Comparison of ENCODE assay signal across 8 cellular contexts in the genomic region with DNA sequence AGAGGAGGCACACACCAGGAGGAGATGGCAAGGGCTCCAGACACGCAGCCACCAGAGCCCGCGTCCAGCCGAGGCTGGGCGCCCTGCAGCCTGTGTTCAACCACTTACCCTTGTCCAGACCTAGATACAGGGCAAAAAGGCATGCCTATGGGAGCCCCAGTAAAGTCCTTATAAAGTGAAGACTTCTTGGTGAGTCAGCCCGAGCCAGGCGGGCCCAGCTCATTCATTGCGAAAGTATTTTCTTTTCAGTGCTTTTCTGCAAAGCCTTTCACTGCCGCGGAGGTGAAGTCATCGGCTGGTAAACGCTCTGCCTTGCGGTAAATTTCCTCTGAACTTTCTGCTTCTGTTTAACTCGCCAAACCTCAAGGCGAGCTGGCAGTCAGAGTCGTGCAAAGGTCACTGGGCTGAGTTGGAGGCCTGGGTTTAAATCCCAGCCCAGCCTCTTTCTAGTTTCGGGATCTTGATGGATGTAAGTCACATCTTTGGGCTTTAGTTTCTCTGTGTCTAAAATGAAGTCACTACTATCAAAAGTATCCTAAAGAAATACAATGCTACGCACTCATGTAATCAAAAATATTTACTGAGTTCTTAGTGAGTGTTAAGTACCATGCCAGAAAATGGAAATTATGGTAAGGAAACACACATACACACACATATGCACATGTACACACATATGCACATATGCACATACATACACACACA. TPM values are rescaled to one million over a fixed set of nuclear protein-coding genes. Genes with fewer than 3 reads are reported as not detected.
DNase-seq lines count a peak whose midpoint lies in the region; ATAC-seq and TF ChIP-seq lines count a peak whose summit lies in the region.

No MANE protein-coding gene starts in this region.

- no peaks in the 10 kb centered on the region for H3K36me3 ChIP-seq in Panc1 (ENCODE audit: control insufficient read depth, insufficient read depth, low read length)
- H3K36me3 ChIP-seq in gastroesophageal sphincter = no peaks in the 10 kb centered on the region
- no peaks in the 10 kb centered on the region for H3K36me3 ChIP-seq in rectal smooth muscle tissue (ENCODE audit: control insufficient read depth, insufficient read depth, low read length)
- H3K36me3 ChIP-seq in aorta (ENCODE audit: control insufficient read depth in 1 of 2, insufficient read depth in 2 of 2, low read length in 1 of 2) = no peaks in the 10 kb centered on the region

- no peak overlapping the region for H3K9ac ChIP-seq in rectal smooth muscle tissue (ENCODE audit: low read length)

- peaks cover under 1% of the 10 kb centered on the region for H3K27me3 Mint-ChIP-seq in activated T-helper 17 cell treated with anti-CD3 and anti-CD28 coated beads, Interleukin-2, amount 50 U/mL, for 72 hours

- no peak for TF ChIP-seq POLR2A in gastroesophageal sphincter (IDR thresholded peaks at IDR 0.05)

- in situ Hi-C loops in Panc1 (cut with HindIII; ENCODE audit: low pct_unique_long_range_greater_than_20kb, low sequenced_read_pairs) = no loop called here

- peaks cover 58% of the 10 kb centered on the region for H3K4me1 ChIP-seq in Panc1 (ENCODE audit: control insufficient read depth, insufficient read depth, low read length)
- H3K4me1 ChIP-seq in gastroesophageal sphincter = peaks cover 0 to 29% (median 15%) of the 10 kb centered on the region in 3 donors
- peaks cover 21% of the 10 kb centered on the region for H3K4me1 ChIP-seq in rectal smooth muscle tissue (ENCODE audit: control insufficient read depth, insufficient read depth, low read length)
- peaks cover 2 to 4% of the 10 kb centered on the region in 2 donors for H3K4me1 ChIP-seq in aorta (ENCODE audit: control insufficient read depth in 1 of 2, insufficient read depth in 2 of 2, low read length in 2 of 2)

- H3K4me3 ChIP-seq in Panc1 (ENCODE audit: low read depth in 2 of 2, low read length in 2 of 2) (peak overlapping the region; percentile 16 to 23), gastroesophageal sphincter (no peak overlapping the region), rectal smooth muscle tissue (ENCODE audit: low read length) (peak overlapping the region; percentile 54), aorta (ENCODE audit: low read length in 2 of 2) (no peak overlapping the region)

- ATAC-seq in GM21423 (IDR thresholded peaks at IDR 0.05; ENCODE audit: unreplicated experiment) = peak; percentile 69
- ATAC-seq in Panc1 = peak; percentile 80
- ATAC-seq in activated T-helper 17 cell treated with anti-CD3 and anti-CD28 coated beads, Interleukin-2, amount 50 U/mL, for 72 hours (replicated peaks) = peak; percentile 97
- ATAC-seq in gastroesophageal sphincter = peak; percentile 95
- peak; percentile 90 for ATAC-seq in aorta (ENCODE audit: low FRiP score)
- ATAC-seq in GM18870 (IDR thresholded peaks at IDR 0.05; ENCODE audit: unreplicated experiment) = no peak
- no peak for ATAC-seq in HG03521 (IDR thresholded peaks at IDR 0.05; ENCODE audit: unreplicated experiment)

- TF ChIP-seq CTCF in Panc1 (IDR thresholded peaks at IDR 0.05) = no peak
- TF ChIP-seq CTCF in gastroesophageal sphincter (IDR thresholded peaks at IDR 0.05) = no peak

- H3K27me3 ChIP-seq in Panc1 (ENCODE audit: control insufficient read depth, insufficient read depth, low read length) (no peaks in the 10 kb centered on the region), gastroesophageal sphincter (no peaks in the 10 kb centered on the region), rectal smooth muscle tissue (ENCODE audit: control insufficient read depth, insufficient read depth, low read length) (no peaks in the 10 kb centered on the region), aorta (ENCODE audit: control insufficient read depth in 1 of 2, insufficient read depth in 2 of 2, low read length in 1 of 2) (no peaks in the 10 kb centered on the region)

- no TSS peak for BruUV-seq in Panc1 (replicated peaks; lab: Mats Ljungman, UMichigan)

- POLR2A ChIA-PET in Panc1 (lab: Charles Lee) = no interaction called here

- WGBS in gastroesophageal sphincter (ENCODE audit: low coverage in 1 of 2), 2 donors = 10 to 17% methylated on average over 11 to 13 of the region's 18 CpGs
- WGBS in aorta, 2 donors = 1 to 3% methylated on average over 18 of the region's 18 CpGs

- H3K9me3 Mint-ChIP-seq in activated T-helper 17 cell treated with anti-CD3 and anti-CD28 coated beads, Interleukin-2, amount 50 U/mL, for 72 hours = no peaks in the 10 kb centered on the region

- peaks cover 20% of the 10 kb centered on the region for H3K4me1 Mint-ChIP-seq in activated T-helper 17 cell treated with anti-CD3 and anti-CD28 coated beads, Interleukin-2, amount 50 U/mL, for 72 hours

- no peaks in the 10 kb centered on the region for H3K36me3 Mint-ChIP-seq in activated T-helper 17 cell treated with anti-CD3 and anti-CD28 coated beads, Interleukin-2, amount 50 U/mL, for 72 hours (ENCODE audit: low read depth)

- H3K4me3 Mint-ChIP-seq in activated T-helper 17 cell treated with anti-CD3 and anti-CD28 coated beads, Interleukin-2, amount 50 U/mL, for 72 hours = peak overlapping the region; percentile 75

- TF ChIP-seq EP300 in gastroesophageal sphincter (IDR thresholded peaks at IDR 0.05) = no peak

- H3K9me3 ChIP-seq in Panc1 (ENCODE audit: control insufficient read depth, insufficient read depth, low read depth, low read length) (no peaks in the 10 kb centered on the region), gastroesophageal sphincter (no peaks in the 10 kb centered on the region), aorta (ENCODE audit: control insufficient read depth, low read length) (no peaks in the 10 kb centered on the region)

- H3K27ac ChIP-seq in Panc1 (ENCODE audit: low read length) (peak overlapping the region; percentile 97), gastroesophageal sphincter (peak overlapping the region; percentile 10 to 91 (median 82)), rectal smooth muscle tissue (ENCODE audit: low read depth, low read length) (peak overlapping the region; percentile 91), aorta (ENCODE audit: low read depth in 1 of 2, low read length in 2 of 2) (peak overlapping the region; percentile 72 to 95)

- intact Hi-C loops in Panc1 (cut with micrococcal nuclease; ENCODE audit: unreplicated experiment) (loop anchor here (5.0 kb wide), 1 partner anchor 59 kb away; no protein-coding TSS in a partner anchor), aorta (cut with DNase I) (loop anchor here (1.0 to 5.0 kb wide), 2 partner anchors 54 to 55 kb away; a partner anchor contains a TSS)

- CTCF ChIA-PET in Panc1 (lab: Charles Lee) = interaction anchor here (0.6 to 0.9 kb wide), 2 partner anchors 55 to 103 kb away, joined by 3 to 9 read pairs; no protein-coding TSS in a partner anchor

- peak overlapping the region; percentile 93 for H3K27ac Mint-ChIP-seq in activated T-helper 17 cell treated with anti-CD3 and anti-CD28 coated beads, Interleukin-2, amount 50 U/mL, for 72 hours

- DNase-seq in Panc1 (ENCODE audit: low read depth, low spot score) (peak; percentile 96), aorta (peak; percentile 93)

RNA-seq across cellular contexts. Expression of a gene that starts 54.7 kb away (rescaled TPM):
- 59.4 TPM for total RNA-seq in Panc1 (2021; ENCODE audit: unreplicated experiment)
- polyA plus RNA-seq in Panc1 (2012; ENCODE audit: insufficient read length) = 53.4 TPM
- 10 to 100 TPM; 17.0 to 38.2 TPM for total RNA-seq in activated T-helper 17 cell treated with anti-CD3 and anti-CD28 coated beads, Interleukin-2, amount 50 U/mL, for 72 hours
- 10 to 100 TPM in 3 of 4 donors, 1 to 10 TPM in 1; 9.3 to 18.4 (median 12.7) TPM for total RNA-seq in gastroesophageal sphincter
- 10 to 100 TPM; 21.5 to 34.7 TPM for total RNA-seq in aorta
- 1 to 10 TPM; 3.9 to 5.4 TPM for polyA plus RNA-seq in aorta

Comparison
In these comparisons a context has a peak if more than half of its experiments do, and no peak if none do; other contexts are left out.
1. ATAC-seq: peak in GM21423 (single experiment), Panc1 (single experiment), activated T-helper 17 cell treated with anti-CD3 and anti-CD28 coated beads, Interleukin-2, amount 50 U/mL, for 72 hours (single experiment), gastroesophageal sphincter (single experiment) and aorta (single experiment); none in GM18870 (single experiment) and HG03521 (single experiment).
2. H3K4me3 ChIP-seq: peak in Panc1 (2 of 2) and rectal smooth muscle tissue (single experiment); none in gastroesophageal sphincter (0 of 2) and aorta (0 of 2).
3. Peak in every context shown above with its lines, with median percentiles within 50 percentile points of each other: H3K27ac ChIP-seq.